Comparison of ENCODE assay signal across 8 cellular contexts in genomic region chr19:32676186-32676894, GRCh38. TPM values are rescaled to one million over a fixed set of nuclear protein-coding genes. Genes with fewer than 3 reads are reported as not detected.
DNase-seq lines count a peak whose midpoint lies in the region; ATAC-seq and TF ChIP-seq lines count a peak whose summit lies in the region.

No MANE protein-coding gene starts in this region.

- no peaks in the 10 kb centered on the region for H4K20me1 ChIP-seq in H9 (ENCODE audit: control insufficient read depth, insufficient read depth, insufficient read length)

- H3K27ac ChIP-seq in H9 (ENCODE audit: insufficient read length, low read depth, low read length), result no peak overlapping the region
- peak overlapping the region; percentile 96 for H3K27ac ChIP-seq in psoas muscle

- H3K36me3 ChIP-seq in psoas muscle (ENCODE audit: insufficient read depth in 1 of 2, low read depth in 1 of 2), result no peaks in the 10 kb centered on the region

- no peak overlapping the region for H2BK120ac ChIP-seq in H9 (ENCODE audit: low read depth, low read length, poor library complexity, severe bottlenecking)

- no peak overlapping the region for H3K27ac Mint-ChIP-seq in H9
- no peak overlapping the region for H3K27ac Mint-ChIP-seq in activated CD8-positive, alpha-beta T cell treated with anti-CD3 and anti-CD28 coated beads, Interleukin-2, amount 10 ng/mL, durations not matched to agents 7 days and 5 days

- peaks cover 18% of the 10 kb centered on the region; the same call in 1 of the 2 replicates for H3K27me3 ChIP-seq in H9 (ENCODE audit: insufficient read depth, low read length)
- H3K27me3 ChIP-seq in psoas muscle (ENCODE audit: insufficient read depth in 3 of 3, low read length in 2 of 3), result peaks cover 0 to 3% (median 0%) of the 10 kb centered on the region in 3 donors

- no peak overlapping the region for H2BK5ac ChIP-seq in H9 (ENCODE audit: insufficient read length, low read length)

- H3K79me1 ChIP-seq in H9 (ENCODE audit: insufficient read depth, low read depth, low read length, poor library complexity, severe bottlenecking), result peaks cover 10% of the 10 kb centered on the region

- peaks cover 49% of the 10 kb centered on the region for H3K27me3 Mint-ChIP-seq in H9 (ENCODE audit: low read depth)
- H3K27me3 Mint-ChIP-seq in activated CD8-positive, alpha-beta T cell treated with anti-CD3 and anti-CD28 coated beads, Interleukin-2, amount 10 ng/mL, durations not matched to agents 7 days and 5 days (ENCODE audit: low read depth), result peaks cover 28% of the 10 kb centered on the region

- peaks cover 0 to 2% (median 0%) of the 10 kb centered on the region in 3 experiments; a peak in 2 of 7 replicates for H3K36me3 Mint-ChIP-seq in H9 (ENCODE audit: insufficient read depth in 1 of 3, low read depth in 3 of 3)
- H3K36me3 Mint-ChIP-seq in activated CD8-positive, alpha-beta T cell treated with anti-CD3 and anti-CD28 coated beads, Interleukin-2, amount 10 ng/mL, durations not matched to agents 7 days and 5 days (ENCODE audit: low read depth), result peaks cover 5% of the 10 kb centered on the region

- H3K14ac ChIP-seq in H9 (ENCODE audit: insufficient read depth, low read length), result no peak overlapping the region

- H3K4me3 ChIP-seq in AG04449 (ENCODE audit: low read depth, low read length) (peak overlapping the region; percentile 90), psoas muscle (peak overlapping the region; percentile 99)

- H3K23me2 ChIP-seq in H9 (ENCODE audit: insufficient read length, low read depth, low read length, poor library complexity, severe bottlenecking), result peaks cover 9% of the 10 kb centered on the region

- TF ChIP-seq CTCF in AG04449 (IDR thresholded peaks at IDR 0.05; ENCODE audit: insufficient read depth, low read length, missing control alignments) (no peak), H9 (conservative IDR thresholded peaks at IDR 0.05) (peak; percentile 18; the same call in 1 of the 3 replicates), psoas muscle (IDR thresholded peaks at IDR 0.05) (no peak)

- no peaks in the 10 kb centered on the region for H3K4me1 ChIP-seq in H9 (ENCODE audit: insufficient read depth, low read length)
- H3K4me1 ChIP-seq in psoas muscle, result peaks cover 27% of the 10 kb centered on the region

- WGBS in H9 (ENCODE audit: extremely low coverage, insufficient read length, low lambda C conversion rate), result no CpG with 5 or more reads among the region's 93 CpGs
- WGBS in psoas muscle, 3 donors, result 1 to 3% (median 3%) methylated on average over 62 to 92 of the region's 93 CpGs

- H3K18ac ChIP-seq in H9 (ENCODE audit: insufficient read length, low read depth, low read length), result no peak overlapping the region

- ATAC-seq in activated CD8-positive, alpha-beta T cell treated with anti-CD3 and anti-CD28 coated beads, Interleukin-2, amount 10 ng/mL, durations not matched to agents 7 days and 5 days, result no peak
- ATAC-seq in Right ventricle myocardium superior (ENCODE audit: poor library complexity), result peak; percentile 18
- peak in 3 of 4 donors; percentile 11 to 21 (median 14) for ATAC-seq in psoas muscle
- no peak for ATAC-seq in HG03095 (IDR thresholded peaks at IDR 0.05; ENCODE audit: unreplicated experiment)
- no peak for ATAC-seq in GM19397 (IDR thresholded peaks at IDR 0.05; ENCODE audit: unreplicated experiment)

- H2AFZ ChIP-seq in H9 (ENCODE audit: low read length), result no peak overlapping the region

- H3K4ac ChIP-seq in H9 (ENCODE audit: low read depth, low read length), result no peak overlapping the region

- H3K9me3 Mint-ChIP-seq in H9, result peaks cover 0 to 1% of the 10 kb centered on the region in 2 experiments; a peak in 3 of 5 replicates
- H3K9me3 Mint-ChIP-seq in activated CD8-positive, alpha-beta T cell treated with anti-CD3 and anti-CD28 coated beads, Interleukin-2, amount 10 ng/mL, durations not matched to agents 7 days and 5 days (ENCODE audit: insufficient read depth), result no peaks in the 10 kb centered on the region

- no peak overlapping the region for H3K23ac ChIP-seq in H9 (ENCODE audit: insufficient read length, low read depth, low read length)

- H3K9me3 ChIP-seq in H9 (ENCODE audit: control insufficient read depth, low read depth, low read length) (no peaks in the 10 kb centered on the region), psoas muscle (no peaks in the 10 kb centered on the region)

- H2AK5ac ChIP-seq in H9 (ENCODE audit: insufficient read length, low read length), result no peak overlapping the region

- intact Hi-C loops in Right ventricle myocardium superior (cut with DNase I), result loop anchor here (10.0 kb wide), 1 partner anchor 92 kb away; the partner anchor contains the start of gene PDCD5
- intact Hi-C loops in psoas muscle (cut with DNase I), result loop anchor here in 1 of 2 donors (10.0 kb wide), 2 partner anchors 92 to 272 kb away; partner anchors contain the start of genes DPY19L3 and PDCD5

- H3K9ac ChIP-seq in H9 (ENCODE audit: extremely low read depth, insufficient read length, low read length), result no peak overlapping the region

- H3K56ac ChIP-seq in H9 (ENCODE audit: insufficient read length, low read depth, low read length), result no peak overlapping the region

- no peak overlapping the region for H2BK20ac ChIP-seq in H9 (ENCODE audit: low read depth, low read length, poor library complexity, severe bottlenecking)

- POLR2A ChIA-PET in AG04449 (lab: Yijun Ruan, JAX), result no interaction called here
- POLR2A ChIA-PET in activated CD8-positive, alpha-beta T cell treated with anti-CD3 and anti-CD28 coated beads, Interleukin-2, amount 10 ng/mL, durations not matched to agents 7 days and 5 days (lab: Charles Lee), result interaction anchor here (0.6 to 1.3 kb wide), 2 partner anchors 15 to 40 kb away, joined by 3 to 7 read pairs; partner anchors contain the start of gene NUDT19

- H4K8ac ChIP-seq in H9 (replicated peaks; ENCODE audit: insufficient read length, low read depth, low read length), result no peak overlapping the region

- peaks cover 19 to 25% of the 10 kb centered on the region in 2 experiments for H3K4me1 Mint-ChIP-seq in H9
- H3K4me1 Mint-ChIP-seq in activated CD8-positive, alpha-beta T cell treated with anti-CD3 and anti-CD28 coated beads, Interleukin-2, amount 10 ng/mL, durations not matched to agents 7 days and 5 days (ENCODE audit: low read depth), result peaks cover 39% of the 10 kb centered on the region

- DNase-seq in AG04449 (ENCODE audit: low read depth, low spot score), result no peak
- DNase-seq in H9, result peak; percentile 50
- no peak for DNase-seq in activated CD8-positive, alpha-beta T cell treated with anti-CD3 and anti-CD28 coated beads, Interleukin-2, amount 10 ng/mL, durations not matched to agents 7 days and 5 days
- peak; percentile 50 for DNase-seq in Right ventricle myocardium superior
- peak in 1 of 2 donors; percentile 65 for DNase-seq in psoas muscle
- DNase-seq in NCI-H1436 treated with DMSO at 0.1 percent for 48 hours (lab: John Stamatoyannopoulos, UW), result no peak

- no peak overlapping the region for H2BK15ac ChIP-seq in H9 (ENCODE audit: low read depth, low read length)

- peak overlapping the region; percentile 7 to 81; a peak in 3 of 5 replicates for H3K4me3 Mint-ChIP-seq in H9
- peak overlapping the region; percentile 80 for H3K4me3 Mint-ChIP-seq in activated CD8-positive, alpha-beta T cell treated with anti-CD3 and anti-CD28 coated beads, Interleukin-2, amount 10 ng/mL, durations not matched to agents 7 days and 5 days

- H3K79me2 ChIP-seq in H9 (ENCODE audit: insufficient read depth, low read length), result peaks cover 15% of the 10 kb centered on the region; the same call in 1 of the 2 replicates

- H2BK12ac ChIP-seq in H9 (ENCODE audit: insufficient read length, low read depth, low read length), result no peak overlapping the region

- H4K91ac ChIP-seq in H9 (ENCODE audit: insufficient read length, low read depth, low read length), result no peak overlapping the region

- H4K5ac ChIP-seq in H9 (ENCODE audit: insufficient read length, low read depth, low read length), result no peak overlapping the region

- peak overlapping the region; percentile 35 for H3K4me2 ChIP-seq in H9 (ENCODE audit: insufficient read depth, insufficient read length, low read length)

- no peak overlapping the region for H3T11ph ChIP-seq in H9 (ENCODE audit: low read length)

- CTCF ChIA-PET in AG04449 (lab: Yijun Ruan, JAX), result no interaction called here
- CTCF ChIA-PET in activated CD8-positive, alpha-beta T cell treated with anti-CD3 and anti-CD28 coated beads, Interleukin-2, amount 10 ng/mL, durations not matched to agents 7 days and 5 days (lab: Charles Lee), result interaction anchor here (0.9 to 3.4 kb wide), 4 partner anchors 14 to 76 kb away, joined by 3 to 12 read pairs (median 8); partner anchors contain the start of gene NUDT19

RNA-seq across cellular contexts. Expression of gene RGS9BP, which starts 0.7 kb away (rescaled TPM):
- total RNA-seq in H9 (2021) (0.09 and 0.13 TPM in 2 replicates), Right ventricle myocardium superior (14.3 TPM), psoas muscle (1 to 10 TPM in 3 of 4 donors, under 1 TPM in 1; 0.98 to 3.9 (median 2.8) TPM)
- total RNA-seq in activated CD8-positive, alpha-beta T cell treated with anti-CD3 and anti-CD28 coated beads, Interleukin-2, amount 10 ng/mL, durations not matched to agents 7 days and 5 days, result under 1 TPM; 0.34 to 0.37 TPM
- 1 to 10 TPM in 2 of 3 donors, under 1 TPM in 1; 0.10 to 8.2 (median 3.8) TPM for polyA plus RNA-seq in psoas muscle

RNA-seq across cellular contexts. Expression of gene ANKRD27, which starts 1.4 kb away (rescaled TPM):
- total RNA-seq in H9 (2021) (40.7 and 41.6 TPM in 2 replicates), Right ventricle myocardium superior (22.6 TPM), psoas muscle (10 to 100 TPM; 11.2 to 31.7 (median 18.8) TPM)
- total RNA-seq in activated CD8-positive, alpha-beta T cell treated with anti-CD3 and anti-CD28 coated beads, Interleukin-2, amount 10 ng/mL, durations not matched to agents 7 days and 5 days, result 10 to 100 TPM; 45.1 to 45.3 TPM
- polyA plus RNA-seq in psoas muscle, result 10 to 100 TPM in 2 of 3 donors, 1 to 10 TPM in 1; 6.3 to 43.3 (median 16.9) TPM

RNA-seq across cellular contexts. Expression of gene NUDT19, which starts 15.3 kb away (rescaled TPM):
- total RNA-seq in H9 (2021) (6.1 TPM in 2 replicates), Right ventricle myocardium superior (24.1 TPM), psoas muscle (10 to 100 TPM; 17.0 to 18.6 (median 17.9) TPM)
- total RNA-seq in activated CD8-positive, alpha-beta T cell treated with anti-CD3 and anti-CD28 coated beads, Interleukin-2, amount 10 ng/mL, durations not matched to agents 7 days and 5 days, result 10 to 100 TPM; 12.9 to 14.3 TPM
- 10 to 100 TPM; 10.7 to 27.5 (median 10.9) TPM for polyA plus RNA-seq in psoas muscle

RNA-seq across cellular contexts. Expression of gene TDRD12, which starts 43.2 kb away (rescaled TPM):
- total RNA-seq in H9 (2021), result 1.2 and 1.3 TPM in 2 replicates
- total RNA-seq in activated CD8-positive, alpha-beta T cell treated with anti-CD3 and anti-CD28 coated beads, Interleukin-2, amount 10 ng/mL, durations not matched to agents 7 days and 5 days, result under 1 TPM; 0.10 to 0.21 TPM
- total RNA-seq in Right ventricle myocardium superior, result not detected
- total RNA-seq in psoas muscle, result under 1 TPM in 3 of 4 donors, not detected in 1; 0.17 to 0.28 (median 0.21) TPM
- polyA plus RNA-seq in psoas muscle, result under 1 TPM in 1 of 3 donors, not detected in 2; 0.14 TPM

Comparison
In these comparisons a context has a peak if more than half of its experiments do, and no peak if none do; other contexts are left out.
1. DNase-seq: peak in H9 (single experiment) and Right ventricle myocardium superior (single experiment); none in AG04449 (single experiment), activated CD8-positive, alpha-beta T cell treated with anti-CD3 and anti-CD28 coated beads, Interleukin-2, amount 10 ng/mL, durations not matched to agents 7 days and 5 days (single experiment) and NCI-H1436 treated with DMSO at 0.1 percent for 48 hours (single experiment).
2. ATAC-seq: peak in Right ventricle myocardium superior (single experiment) and psoas muscle (3 of 4); none in activated CD8-positive, alpha-beta T cell treated with anti-CD3 and anti-CD28 coated beads, Interleukin-2, amount 10 ng/mL, durations not matched to agents 7 days and 5 days (single experiment), HG03095 (single experiment) and GM19397 (single experiment).